1 cellular context compared by ENCODE assay signal in the genomic region with DNA sequence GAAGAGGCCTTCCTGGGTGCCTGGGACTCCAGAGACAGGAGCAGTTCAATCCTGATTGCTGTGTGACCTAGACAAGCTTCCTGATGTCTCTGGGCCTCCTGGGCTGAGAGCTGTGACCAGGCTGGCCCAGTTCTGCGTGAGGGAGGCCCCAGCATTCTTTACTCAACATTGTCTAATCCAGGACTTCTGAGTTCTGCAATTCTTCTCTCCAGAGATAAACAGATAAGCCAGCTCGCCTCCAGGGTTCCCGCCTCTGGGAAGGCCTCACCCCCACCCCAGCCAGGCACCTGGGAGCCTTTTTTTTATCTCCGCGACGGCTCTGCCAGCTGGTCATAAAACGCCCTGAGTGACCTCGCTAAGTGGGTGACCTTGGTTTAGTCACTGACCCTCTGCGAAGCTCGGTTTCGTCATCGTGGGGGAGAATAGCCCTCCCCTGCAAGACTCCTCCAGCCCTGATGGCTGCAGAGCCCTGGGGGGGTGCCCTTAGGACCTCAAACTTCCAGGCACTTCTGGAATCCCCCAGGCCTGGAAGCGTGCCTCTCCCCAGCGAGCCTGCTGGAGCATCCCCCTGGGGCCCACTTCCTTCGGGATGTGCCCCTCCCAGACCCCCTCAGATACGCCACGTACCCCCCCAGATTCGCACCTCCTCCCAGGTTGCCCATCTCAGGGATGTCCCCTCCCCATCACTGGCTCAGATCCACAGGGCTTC.
TF ChIP-seq lines count a peak whose summit lies in the region.

No MANE protein-coding gene starts in this region.

TF ChIP-seq in SK-N-SH treated with all-trans-retinoic acid at 6 μM for 48 hours, 23 proteins besides CTCF, POLR2A, EP300 and RAD21 (continued from another document):
- no peak for TF ChIP-seq ESRRG (CRISPR knock-in tag; IDR thresholded peaks at IDR 0.05)
